Comparison of ENCODE assay signal across 6 cellular contexts in the genomic region with DNA sequence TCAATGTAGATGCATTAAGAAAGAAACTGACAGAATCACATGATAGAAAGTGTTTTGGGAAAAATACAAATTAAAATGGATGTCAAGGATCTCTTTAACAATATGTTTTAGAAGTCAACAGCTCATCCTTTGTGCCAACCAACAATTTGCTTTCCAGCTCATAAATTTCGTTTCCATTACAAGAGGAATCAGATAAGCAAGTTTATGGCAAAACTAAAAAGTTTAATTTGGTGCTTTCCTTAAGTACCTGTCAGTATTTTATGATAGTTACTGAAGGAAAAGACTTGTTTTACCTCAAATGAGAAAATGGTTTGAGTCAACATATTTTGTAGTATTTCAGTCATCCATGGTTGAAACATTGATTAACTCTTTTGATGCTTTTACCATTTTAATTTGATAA.
"Had no signal": no experiment of that assay in that cellular context is flagged by ENCODE, and none has a peak within 500 bp of the region (broad histone marks: within the 10 kb centered on the region; RNA-seq: fewer than 3 reads in every experiment).

No MANE protein-coding gene starts in this region.

- H3K27ac Mint-ChIP-seq: H9, IgD-negative memory B cell had no signal

- H3K27me3 Mint-ChIP-seq: IgD-negative memory B cell had no signal

- ATAC-seq: HCT116, HepG2 had no signal

- H3K4me3 Mint-ChIP-seq: H9, IgD-negative memory B cell had no signal

- DNase-seq: GOT3, H9, KBM-7 had no signal

- H3K9me3 Mint-ChIP-seq: H9 had no signal

- FAIRE-seq: HepG2 had no signal
